36 cellular contexts compared by ENCODE assay signal in the genomic region with DNA sequence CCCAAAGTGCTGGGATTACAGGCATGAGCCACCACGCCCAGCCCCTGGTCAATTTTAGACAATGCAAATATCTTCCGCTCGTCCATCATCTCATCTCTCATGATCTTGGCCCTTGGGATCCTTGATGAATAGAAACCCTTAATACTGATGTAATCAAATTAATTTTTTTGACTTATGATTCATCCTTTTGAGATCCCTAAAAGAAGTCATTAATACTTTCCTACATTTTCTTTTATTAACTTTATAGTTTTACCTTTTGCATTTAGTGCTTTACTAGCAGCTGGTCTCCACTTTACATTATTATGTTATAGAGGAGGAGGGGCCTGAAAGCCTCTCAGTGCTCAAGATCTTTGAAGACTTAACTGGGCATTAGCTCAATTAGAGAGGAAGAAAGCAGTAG. TPM values are rescaled to one million over a fixed set of nuclear protein-coding genes. Genes with fewer than 3 reads are reported as not detected.
DNase-seq lines count a peak whose midpoint lies in the region; ATAC-seq lines count a peak whose summit lies in the region.
"Had no signal": no experiment of that assay in that cellular context is flagged by ENCODE, and none has a peak within 500 bp of the region (broad histone marks: within the 10 kb centered on the region; RNA-seq: fewer than 3 reads in every experiment).

No MANE protein-coding gene starts in this region.

- H3K9me3 ChIP-seq in BLaER1 (peaks cover 23% of the 10 kb centered on the region), Karpas-422 (ENCODE audit: low read length) (peaks cover 9% of the 10 kb centered on the region)
- H3K9me3 ChIP-seq: BE2C had no signal

- no peaks in the 10 kb centered on the region for H4K20me1 ChIP-seq in BLaER1
- no peaks in the 10 kb centered on the region for H4K20me1 ChIP-seq in Karpas-422 (ENCODE audit: insufficient read depth, low read depth, low read length)
- H4K20me1 ChIP-seq: BLaER1 treated with 17β-estradiol and CSF1 and Interleukin-3, amounts not matched to agents 10 nM and 100 nM had no signal

- peaks cover 7% of the 10 kb centered on the region for H3K9me3 Mint-ChIP-seq in stimulated activated effector memory CD8-positive, alpha-beta T cell treated with anti-CD3 and anti-CD28 coated beads, Interleukin-12 subunit alpha, Interleukin-12 subunit beta, amount 100 ng/mL, for 72 hours
- H3K9me3 Mint-ChIP-seq in activated T-helper 17 cell treated with anti-CD3 and anti-CD28 coated beads, Interleukin-2, amount 50 U/mL, for 72 hours, result no peaks in the 10 kb centered on the region

- no peaks in the 10 kb centered on the region for H3K79me2 ChIP-seq in Karpas-422 (ENCODE audit: low read length)

- no peaks in the 10 kb centered on the region for H3K4me1 Mint-ChIP-seq in stimulated activated effector memory CD8-positive, alpha-beta T cell treated with anti-CD3 and anti-CD28 coated beads, Interleukin-12 subunit alpha, Interleukin-12 subunit beta, amount 100 ng/mL, for 72 hours
- H3K4me1 Mint-ChIP-seq in activated T-helper 17 cell treated with anti-CD3 and anti-CD28 coated beads, Interleukin-2, amount 50 U/mL, for 72 hours, result no peaks in the 10 kb centered on the region
- H3K4me1 Mint-ChIP-seq: B cell; CD14-positive monocyte; CD4-positive, alpha-beta memory T cell; CD8-positive, alpha-beta memory T cell had no signal

- H3K27me3 ChIP-seq in BLaER1 (no peaks in the 10 kb centered on the region), Karpas-422 (ENCODE audit: low read length) (no peaks in the 10 kb centered on the region)
- H3K27me3 ChIP-seq: BE2C; BLaER1 treated with 17β-estradiol and CSF1 and Interleukin-3, amounts not matched to agents 10 nM and 100 nM had no signal

- H3K9ac ChIP-seq in BLaER1, result no peak overlapping the region
- peak overlapping the region; percentile 71 for H3K9ac ChIP-seq in Karpas-422 (ENCODE audit: low read length)
- H3K9ac ChIP-seq: BLaER1 treated with 17β-estradiol and CSF1 and Interleukin-3, amounts not matched to agents 10 nM and 100 nM had no signal

- H3K9me2 ChIP-seq in Karpas-422 (replicated peaks; ENCODE audit: insufficient read depth, low read length), result no peaks in the 10 kb centered on the region

- DNase-seq in Karpas-422, result peak; percentile 95
- DNase-seq in stimulated activated effector memory CD8-positive, alpha-beta T cell treated with anti-CD3 and anti-CD28 coated beads, Interleukin-12 subunit alpha, Interleukin-12 subunit beta, amount 100 ng/mL, for 72 hours (ENCODE audit: low spot score in 2 of 2), result no peak
- no peak for DNase-seq in CD1c-positive myeloid dendritic cell (ENCODE audit: extremely low spot score)
- DNase-seq: 8988T; ACHN; AML-193; BE2C; C1 segment of cervical spinal cord; Caco-2; Calu3; CD4-positive, alpha-beta memory T cell; CD4-positive, alpha-beta T cell; CD4-positive, CD25-positive, alpha-beta regulatory T cell; CD8-positive, alpha-beta memory T cell; CD8-positive, alpha-beta T cell; COR-L47; DMS 273 treated with DMSO at 0.1 percent for 48 hours; DMS153; DMS53; DMS79; DMS79 treated with DMSO at 0.1 percent for 48 hours; DND-41; EL had no signal

- H3K36me3 ChIP-seq in BLaER1, result no peaks in the 10 kb centered on the region
- peaks cover 4% of the 10 kb centered on the region; the same call in 1 of the 2 replicates for H3K36me3 ChIP-seq in Karpas-422 (ENCODE audit: insufficient read depth, low read length)
- H3K36me3 ChIP-seq: BE2C; BLaER1 treated with 17β-estradiol and CSF1 and Interleukin-3, amounts not matched to agents 10 nM and 100 nM had no signal

- peaks cover 24% of the 10 kb centered on the region for H3K4me1 ChIP-seq in BLaER1
- peaks cover 49% of the 10 kb centered on the region for H3K4me1 ChIP-seq in Karpas-422 (ENCODE audit: low read length)
- H3K4me1 ChIP-seq: A549, BE2C, Caco-2 had no signal

- H3K27ac Mint-ChIP-seq in stimulated activated effector memory CD8-positive, alpha-beta T cell treated with anti-CD3 and anti-CD28 coated beads, Interleukin-12 subunit alpha, Interleukin-12 subunit beta, amount 100 ng/mL, for 72 hours, result peak overlapping the region; percentile 23
- H3K27ac Mint-ChIP-seq in activated T-helper 17 cell treated with anti-CD3 and anti-CD28 coated beads, Interleukin-2, amount 50 U/mL, for 72 hours, result no peak overlapping the region
- H3K27ac Mint-ChIP-seq: B cell; CD14-positive monocyte; CD4-positive, alpha-beta T cell; CD4-positive, CD25-positive, alpha-beta regulatory T cell; CD8-positive, alpha-beta memory T cell; CD8-positive, alpha-beta T cell had no signal

- H2AFZ ChIP-seq in Karpas-422 (ENCODE audit: low read length), result no peak overlapping the region

- H3K36me3 Mint-ChIP-seq in stimulated activated effector memory CD8-positive, alpha-beta T cell treated with anti-CD3 and anti-CD28 coated beads, Interleukin-12 subunit alpha, Interleukin-12 subunit beta, amount 100 ng/mL, for 72 hours, result no peaks in the 10 kb centered on the region
- H3K36me3 Mint-ChIP-seq in activated T-helper 17 cell treated with anti-CD3 and anti-CD28 coated beads, Interleukin-2, amount 50 U/mL, for 72 hours (ENCODE audit: low read depth), result no peaks in the 10 kb centered on the region
- H3K36me3 Mint-ChIP-seq: CD14-positive monocyte; CD8-positive, alpha-beta T cell had no signal

- no peak overlapping the region for H3K4me3 Mint-ChIP-seq in stimulated activated effector memory CD8-positive, alpha-beta T cell treated with anti-CD3 and anti-CD28 coated beads, Interleukin-12 subunit alpha, Interleukin-12 subunit beta, amount 100 ng/mL, for 72 hours
- no peak overlapping the region for H3K4me3 Mint-ChIP-seq in activated T-helper 17 cell treated with anti-CD3 and anti-CD28 coated beads, Interleukin-2, amount 50 U/mL, for 72 hours
- H3K4me3 Mint-ChIP-seq: B cell; CD14-positive monocyte; CD4-positive, alpha-beta memory T cell; CD4-positive, alpha-beta T cell; CD4-positive, CD25-positive, alpha-beta regulatory T cell; CD8-positive, alpha-beta memory T cell; CD8-positive, alpha-beta T cell had no signal

- H3K4me2 ChIP-seq in BLaER1 (0 out of 2 replicates have a peak overlapping the region, but pooled peaks have one; percentile 31), Karpas-422 (ENCODE audit: low read depth, low read length, poor library complexity, severe bottlenecking) (peak overlapping the region; percentile 75)
- H3K4me2 ChIP-seq: A549 had no signal

- no peak for ATAC-seq in stimulated activated effector memory CD8-positive, alpha-beta T cell treated with anti-CD3 and anti-CD28 coated beads, Interleukin-12 subunit alpha, Interleukin-12 subunit beta, amount 100 ng/mL, for 72 hours
- ATAC-seq in activated T-helper 17 cell treated with anti-CD3 and anti-CD28 coated beads, Interleukin-2, amount 50 U/mL, for 72 hours (replicated peaks), result no peak
- no peak for ATAC-seq in GM18909 (IDR thresholded peaks at IDR 0.05; ENCODE audit: poor library complexity, unreplicated experiment)
- ATAC-seq: A549; CD8-positive, alpha-beta T cell had no signal

- H3K27me3 Mint-ChIP-seq in activated T-helper 17 cell treated with anti-CD3 and anti-CD28 coated beads, Interleukin-2, amount 50 U/mL, for 72 hours, result peaks cover 8% of the 10 kb centered on the region
- H3K27me3 Mint-ChIP-seq: B cell had no signal

- H3K27ac ChIP-seq in BLaER1 (no peak overlapping the region), Karpas-422 (ENCODE audit: low read length) (peak overlapping the region; percentile 98)
- H3K27ac ChIP-seq: 22Rv1; A549; BLaER1 treated with 17β-estradiol and CSF1 and Interleukin-3, amounts not matched to agents 10 nM and 100 nM; C4-2B had no signal

- H3K4me3 ChIP-seq in BLaER1, result no peak overlapping the region
- H3K4me3 ChIP-seq in Karpas-422 (ENCODE audit: low read length), result peak overlapping the region; percentile 51
- H3K4me3 ChIP-seq: A549; BLaER1 treated with 17β-estradiol and CSF1 and Interleukin-3, amounts not matched to agents 10 nM and 100 nM had no signal

RNA-seq across cellular contexts. Expression of a gene that starts 7.7 kb away (rescaled TPM):
- 0.52 and 0.65 TPM in 2 replicates for total RNA-seq in Karpas-422 (2014; rRNA removed; shearing (Covaris generic); ENCODE audit: low replicate concordance)
- 1 to 10 TPM in 1 of 2 donors, not detected in 1; 1.1 TPM for total RNA-seq in activated T-helper 17 cell treated with anti-CD3 and anti-CD28 coated beads, Interleukin-2, amount 50 U/mL, for 72 hours
- total RNA-seq: A172; Calu3; CD4-positive, alpha-beta T cell; CD4-positive, CD25-positive, alpha-beta regulatory T cell; CD8-positive, alpha-beta T cell; Daoy; G401 had no signal

RNA-seq across cellular contexts. Expression of a gene that starts 16.7 kb away (rescaled TPM):
- 1.2 TPM in 1 of 2 replicates, not detected in the other for total RNA-seq in Karpas-422 (2014; rRNA removed; shearing (Covaris generic); ENCODE audit: low replicate concordance)
- total RNA-seq in activated T-helper 17 cell treated with anti-CD3 and anti-CD28 coated beads, Interleukin-2, amount 50 U/mL, for 72 hours, result not detected
- total RNA-seq: Caco-2; Calu3; CD4-positive, alpha-beta memory T cell; CD4-positive, alpha-beta T cell; CD4-positive, CD25-positive, alpha-beta regulatory T cell; CD8-positive, alpha-beta memory T cell; CD8-positive, alpha-beta T cell had no signal

RNA-seq across cellular contexts. Expression of a gene that starts 18.2 kb away (rescaled TPM):
- 2.9 and 5.5 TPM in 2 replicates for total RNA-seq in Karpas-422 (2014; rRNA removed; shearing (Covaris generic); ENCODE audit: low replicate concordance)
- under 1 TPM in 1 of 2 donors, not detected in 1; 0.16 TPM for total RNA-seq in activated T-helper 17 cell treated with anti-CD3 and anti-CD28 coated beads, Interleukin-2, amount 50 U/mL, for 72 hours
- total RNA-seq: CD4-positive, alpha-beta memory T cell; CD4-positive, alpha-beta T cell; CD4-positive, CD25-positive, alpha-beta regulatory T cell; CD8-positive, alpha-beta memory T cell; CD8-positive, alpha-beta T cell had no signal

RNA-seq across cellular contexts. Expression of a gene that starts 42.9 kb away (rescaled TPM):
- total RNA-seq in Karpas-422 (2014; rRNA removed; shearing (Covaris generic); ENCODE audit: low replicate concordance), result not detected in 2 replicates
- not detected for total RNA-seq in activated T-helper 17 cell treated with anti-CD3 and anti-CD28 coated beads, Interleukin-2, amount 50 U/mL, for 72 hours
- total RNA-seq: A172; A673; B cell; Caco-2; Calu3; CD4-positive, alpha-beta memory T cell; CD4-positive, alpha-beta T cell; CD4-positive, CD25-positive, alpha-beta regulatory T cell; CD8-positive, alpha-beta memory T cell; CD8-positive, alpha-beta T cell; Daoy; G401 had no signal

RNA-seq across cellular contexts. Expression of a gene that starts 44.8 kb away (rescaled TPM):
- 0.18 and 0.34 TPM in 2 replicates for total RNA-seq in Karpas-422 (2014; rRNA removed; shearing (Covaris generic); ENCODE audit: low replicate concordance)
- not detected for total RNA-seq in activated T-helper 17 cell treated with anti-CD3 and anti-CD28 coated beads, Interleukin-2, amount 50 U/mL, for 72 hours
- total RNA-seq: A172; A673; B cell; Calu3; CD4-positive, alpha-beta memory T cell; CD4-positive, alpha-beta T cell; CD4-positive, CD25-positive, alpha-beta regulatory T cell; CD8-positive, alpha-beta memory T cell; CD8-positive, alpha-beta T cell; Daoy had no signal
